In the genomic region with DNA sequence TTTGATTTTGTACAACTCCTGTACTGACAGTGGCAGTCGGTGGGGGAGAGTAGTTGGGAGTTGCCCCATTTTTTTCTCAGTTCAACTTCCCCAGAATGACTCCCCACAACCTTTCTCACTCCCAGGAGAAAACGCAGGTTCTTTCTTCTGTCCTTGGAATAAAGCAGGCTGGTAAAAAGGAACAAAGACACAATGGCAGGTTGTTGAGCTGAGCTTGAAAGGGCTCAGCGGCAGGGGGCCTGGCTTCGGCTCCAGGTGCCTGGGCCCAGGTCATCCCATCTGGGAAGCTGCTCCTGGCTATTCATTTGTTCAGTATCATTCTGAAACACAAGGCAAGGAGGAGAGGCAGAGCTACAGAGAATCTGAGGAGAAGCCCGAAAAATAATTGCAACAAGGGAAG, we compare ENCODE assay signal across 1 cellular context.
A peak's percentile ranks its signal among the peaks of the same experiment; 100 is the strongest.
TF ChIP-seq lines count a peak whose summit lies in the region.

No MANE protein-coding gene starts in this region.

TF ChIP-seq in H1, 55 proteins besides CTCF, POLR2A, EP300 and RAD21 (continued from another document):
- 0 out of 2 replicates have a peak, but pooled peaks have one; percentile 31 for TF ChIP-seq YY1 (IDR thresholded peaks at IDR 0.05; ENCODE audit: low read depth, low read length)
- no peak for TF ChIP-seq CHD2 (IDR thresholded peaks at IDR 0.05; ENCODE audit: low read length)
- TF ChIP-seq TCF12 (IDR thresholded peaks at IDR 0.05; ENCODE audit: low read depth, low read length) = peak; percentile 71; the same call in 1 of the 2 replicates
- TF ChIP-seq MAX (IDR thresholded peaks at IDR 0.05) = no peak
